In the genomic region with DNA sequence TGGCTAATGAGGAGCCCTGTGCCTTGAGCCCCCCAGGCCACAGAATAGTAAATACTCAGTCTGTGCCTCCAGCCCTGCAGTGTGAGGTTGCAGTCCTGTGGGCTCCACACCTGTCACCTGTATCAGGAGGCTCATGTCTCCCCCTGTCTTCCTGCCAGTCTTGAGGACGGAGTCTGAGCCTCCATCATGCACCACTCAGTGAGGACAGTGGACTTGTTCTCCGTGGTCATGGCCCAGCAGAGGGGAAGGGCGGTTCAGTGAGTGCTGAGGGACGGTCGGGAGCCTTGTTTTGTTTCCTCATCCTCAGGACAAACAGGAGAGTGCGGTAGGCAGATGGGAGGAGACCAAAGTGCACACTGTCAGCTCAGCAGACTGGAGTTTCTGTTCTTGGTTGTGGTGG, we compare ENCODE assay signal across 1 cellular context.
TF ChIP-seq lines count a peak whose summit lies in the region.

No MANE protein-coding gene starts in this region.

TF ChIP-seq in HepG2, 621 proteins besides CTCF, POLR2A, EP300 and RAD21:
- TF ChIP-seq MTF2 (CRISPR knock-in tag; IDR thresholded peaks at IDR 0.05; ENCODE audit: borderline replicate concordance) = 0 out of 2 replicates have a peak, but pooled peaks have one; percentile 37
- TF ChIP-seq, protein P1, sequence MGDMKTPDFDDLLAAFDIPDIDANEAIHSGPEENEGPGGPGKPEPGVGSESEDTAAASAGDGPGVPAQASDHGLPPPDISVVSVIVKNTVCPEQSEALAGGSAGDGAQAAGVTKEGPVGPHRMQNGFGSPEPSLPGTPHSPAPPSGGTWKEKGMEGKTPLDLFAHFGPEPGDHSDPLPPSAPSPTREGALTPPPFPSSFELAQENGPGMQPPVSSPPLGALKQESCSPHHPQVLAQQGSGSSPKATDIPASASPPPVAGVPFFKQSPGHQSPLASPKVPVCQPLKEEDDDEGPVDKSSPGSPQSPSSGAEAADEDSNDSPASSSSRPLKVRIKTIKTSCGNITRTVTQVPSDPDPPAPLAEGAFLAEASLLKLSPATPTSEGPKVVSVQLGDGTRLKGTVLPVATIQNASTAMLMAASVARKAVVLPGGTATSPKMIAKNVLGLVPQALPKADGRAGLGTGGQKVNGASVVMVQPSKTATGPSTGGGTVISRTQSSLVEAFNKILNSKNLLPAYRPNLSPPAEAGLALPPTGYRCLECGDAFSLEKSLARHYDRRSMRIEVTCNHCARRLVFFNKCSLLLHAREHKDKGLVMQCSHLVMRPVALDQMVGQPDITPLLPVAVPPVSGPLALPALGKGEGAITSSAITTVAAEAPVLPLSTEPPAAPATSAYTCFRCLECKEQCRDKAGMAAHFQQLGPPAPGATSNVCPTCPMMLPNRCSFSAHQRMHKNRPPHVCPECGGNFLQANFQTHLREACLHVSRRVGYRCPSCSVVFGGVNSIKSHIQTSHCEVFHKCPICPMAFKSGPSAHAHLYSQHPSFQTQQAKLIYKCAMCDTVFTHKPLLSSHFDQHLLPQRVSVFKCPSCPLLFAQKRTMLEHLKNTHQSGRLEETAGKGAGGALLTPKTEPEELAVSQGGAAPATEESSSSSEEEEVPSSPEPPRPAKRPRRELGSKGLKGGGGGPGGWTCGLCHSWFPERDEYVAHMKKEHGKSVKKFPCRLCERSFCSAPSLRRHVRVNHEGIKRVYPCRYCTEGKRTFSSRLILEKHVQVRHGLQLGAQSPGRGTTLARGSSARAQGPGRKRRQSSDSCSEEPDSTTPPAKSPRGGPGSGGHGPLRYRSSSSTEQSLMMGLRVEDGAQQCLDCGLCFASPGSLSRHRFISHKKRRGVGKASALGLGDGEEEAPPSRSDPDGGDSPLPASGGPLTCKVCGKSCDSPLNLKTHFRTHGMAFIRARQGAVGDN (CRISPR knock-in tag; IDR thresholded peaks at IDR 0.05) = peak; percentile 18; the same call in 1 of the 2 replicates
- peak; percentile 24; the same call in 1 of the 2 replicates for TF ChIP-seq HNF4A (CRISPR knock-in tag; IDR thresholded peaks at IDR 0.05)
- 0 out of 2 replicates have a peak, but pooled peaks have one; percentile 20 for TF ChIP-seq ZMYM4 (CRISPR knock-in tag; IDR thresholded peaks at IDR 0.05)
- TF ChIP-seq, protein P2, sequence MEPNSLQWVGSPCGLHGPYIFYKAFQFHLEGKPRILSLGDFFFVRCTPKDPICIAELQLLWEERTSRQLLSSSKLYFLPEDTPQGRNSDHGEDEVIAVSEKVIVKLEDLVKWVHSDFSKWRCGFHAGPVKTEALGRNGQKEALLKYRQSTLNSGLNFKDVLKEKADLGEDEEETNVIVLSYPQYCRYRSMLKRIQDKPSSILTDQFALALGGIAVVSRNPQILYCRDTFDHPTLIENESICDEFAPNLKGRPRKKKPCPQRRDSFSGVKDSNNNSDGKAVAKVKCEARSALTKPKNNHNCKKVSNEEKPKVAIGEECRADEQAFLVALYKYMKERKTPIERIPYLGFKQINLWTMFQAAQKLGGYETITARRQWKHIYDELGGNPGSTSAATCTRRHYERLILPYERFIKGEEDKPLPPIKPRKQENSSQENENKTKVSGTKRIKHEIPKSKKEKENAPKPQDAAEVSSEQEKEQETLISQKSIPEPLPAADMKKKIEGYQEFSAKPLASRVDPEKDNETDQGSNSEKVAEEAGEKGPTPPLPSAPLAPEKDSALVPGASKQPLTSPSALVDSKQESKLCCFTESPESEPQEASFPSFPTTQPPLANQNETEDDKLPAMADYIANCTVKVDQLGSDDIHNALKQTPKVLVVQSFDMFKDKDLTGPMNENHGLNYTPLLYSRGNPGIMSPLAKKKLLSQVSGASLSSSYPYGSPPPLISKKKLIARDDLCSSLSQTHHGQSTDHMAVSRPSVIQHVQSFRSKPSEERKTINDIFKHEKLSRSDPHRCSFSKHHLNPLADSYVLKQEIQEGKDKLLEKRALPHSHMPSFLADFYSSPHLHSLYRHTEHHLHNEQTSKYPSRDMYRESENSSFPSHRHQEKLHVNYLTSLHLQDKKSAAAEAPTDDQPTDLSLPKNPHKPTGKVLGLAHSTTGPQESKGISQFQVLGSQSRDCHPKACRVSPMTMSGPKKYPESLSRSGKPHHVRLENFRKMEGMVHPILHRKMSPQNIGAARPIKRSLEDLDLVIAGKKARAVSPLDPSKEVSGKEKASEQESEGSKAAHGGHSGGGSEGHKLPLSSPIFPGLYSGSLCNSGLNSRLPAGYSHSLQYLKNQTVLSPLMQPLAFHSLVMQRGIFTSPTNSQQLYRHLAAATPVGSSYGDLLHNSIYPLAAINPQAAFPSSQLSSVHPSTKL (CRISPR knock-in tag; IDR thresholded peaks at IDR 0.05) = 0 out of 2 replicates have a peak, but pooled peaks have one; percentile 13
